17 cellular contexts compared by ENCODE assay signal in the genomic region with DNA sequence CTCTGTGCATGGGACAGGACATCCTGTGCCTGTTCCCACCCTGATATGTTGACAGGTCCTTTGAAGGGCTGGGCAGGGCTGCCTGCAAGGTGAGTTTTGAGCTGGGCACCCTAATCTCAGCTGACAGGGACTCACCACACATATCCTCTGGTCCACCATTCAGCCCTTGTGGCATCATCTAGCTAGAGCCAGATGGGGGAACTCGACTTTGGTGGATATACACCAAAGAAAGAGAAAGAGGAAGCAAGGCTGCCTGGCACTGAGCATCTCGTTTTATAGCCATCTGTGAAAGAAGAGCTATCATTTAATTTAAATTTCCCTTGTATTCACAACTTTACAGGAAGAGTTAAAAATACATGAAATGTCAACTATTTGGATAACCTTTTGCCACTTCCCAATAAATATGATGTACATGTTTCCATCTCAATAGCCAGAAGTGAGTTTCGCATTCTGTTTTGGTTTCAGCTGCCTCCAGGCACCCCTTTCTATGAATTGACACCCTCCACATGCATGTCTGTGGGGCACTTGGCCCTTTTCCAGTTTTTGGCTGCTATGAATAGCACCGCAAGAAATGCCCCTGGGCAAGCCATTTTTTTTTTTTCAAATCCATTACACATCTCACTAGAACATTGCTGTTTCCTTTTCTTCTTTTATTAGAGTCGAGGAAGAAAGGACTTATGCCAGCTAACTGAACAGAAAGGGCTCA.
A peak's percentile ranks its signal among the peaks of the same experiment; 100 is the strongest.
DNase-seq lines count a peak whose midpoint lies in the region; ATAC-seq lines count a peak whose summit lies in the region.
"Had no signal": no experiment of that assay in that cellular context is flagged by ENCODE, and none has a peak within 500 bp of the region (broad histone marks: within the 10 kb centered on the region; RNA-seq: fewer than 3 reads in every experiment).

No MANE protein-coding gene starts in this region.

- H3K4me3 Mint-ChIP-seq in stimulated activated naive B cell treated with anti-CD40 and anti-IgM and Interleukin-4, amounts not matched to agents 10 μg/mL and 1 μg/mL and 100 μg/mL, for 72 hours, result no peak overlapping the region
- H3K4me3 Mint-ChIP-seq: activated B cell treated with CpG ODN at 0.5 μM for 24 hours; activated CD8-positive, alpha-beta memory T cell treated with anti-CD3 and anti-CD28 coated beads, Interleukin-2, amount 10 ng/mL, durations not matched to agents 7 days and 5 days; CD4-positive, CD25-positive, alpha-beta regulatory T cell had no signal

- ATAC-seq in stimulated activated naive B cell treated with anti-CD40 and anti-IgM and Interleukin-4, amounts not matched to agents 10 μg/mL and 1 μg/mL and 100 μg/mL, for 72 hours (replicated peaks), result peak; percentile 76 to 80
- no peak for ATAC-seq in HG03159 (IDR thresholded peaks at IDR 0.05; ENCODE audit: unreplicated experiment)
- ATAC-seq: activated CD8-positive, alpha-beta memory T cell treated with anti-CD3 and anti-CD28 coated beads, Interleukin-2, amount 10 ng/mL, durations not matched to agents 7 days and 5 days; gastrocnemius medialis; Right ventricle myocardium inferior had no signal

- H3K9me3 Mint-ChIP-seq in stimulated activated naive B cell treated with anti-CD40 and anti-IgM and Interleukin-4, amounts not matched to agents 10 μg/mL and 1 μg/mL and 100 μg/mL, for 72 hours, result no peaks in the 10 kb centered on the region
- H3K9me3 Mint-ChIP-seq: activated B cell treated with CpG ODN at 0.5 μM for 24 hours had no signal

- H3K4me1 Mint-ChIP-seq in stimulated activated naive B cell treated with anti-CD40 and anti-IgM and Interleukin-4, amounts not matched to agents 10 μg/mL and 1 μg/mL and 100 μg/mL, for 72 hours, result peaks cover 0 to 14% of the 10 kb centered on the region in 2 donors
- H3K4me1 Mint-ChIP-seq: activated B cell treated with CpG ODN at 0.5 μM for 24 hours; CD4-positive, CD25-positive, alpha-beta regulatory T cell had no signal

- H3K36me3 Mint-ChIP-seq in stimulated activated naive B cell treated with anti-CD40 and anti-IgM and Interleukin-4, amounts not matched to agents 10 μg/mL and 1 μg/mL and 100 μg/mL, for 72 hours, result no peaks in the 10 kb centered on the region
- H3K36me3 Mint-ChIP-seq: activated CD8-positive, alpha-beta memory T cell treated with anti-CD3 and anti-CD28 coated beads, Interleukin-2, amount 10 ng/mL, durations not matched to agents 7 days and 5 days; CD4-positive, CD25-positive, alpha-beta regulatory T cell had no signal

- H3K27me3 Mint-ChIP-seq in stimulated activated naive B cell treated with anti-CD40 and anti-IgM and Interleukin-4, amounts not matched to agents 10 μg/mL and 1 μg/mL and 100 μg/mL, for 72 hours, result peaks cover 7 to 18% of the 10 kb centered on the region in 2 donors

- H3K27ac Mint-ChIP-seq in stimulated activated naive B cell treated with anti-CD40 and anti-IgM and Interleukin-4, amounts not matched to agents 10 μg/mL and 1 μg/mL and 100 μg/mL, for 72 hours, result no peak overlapping the region
- H3K27ac Mint-ChIP-seq: activated B cell treated with CpG ODN at 0.5 μM for 24 hours; activated CD8-positive, alpha-beta memory T cell treated with anti-CD3 and anti-CD28 coated beads, Interleukin-2, amount 10 ng/mL, durations not matched to agents 7 days and 5 days had no signal

- DNase-seq in NCI-H748 (lab: John Stamatoyannopoulos, UW; ENCODE audit: unreplicated experiment) (peak; percentile 24), NCI-H748 treated with DMSO at 0.1 percent for 48 hours (lab: John Stamatoyannopoulos, UW) (no peak), NCI-H146 (lab: John Stamatoyannopoulos, UW) (peak; percentile 75), T1000 (lab: John Stamatoyannopoulos, UW) (peak; percentile 52), T-helper 9 cell (no peak)
- DNase-seq in stimulated activated naive B cell treated with anti-CD40 and anti-IgM and Interleukin-4, amounts not matched to agents 10 μg/mL and 1 μg/mL and 100 μg/mL, for 72 hours, result no peak
- no peak for DNase-seq in stimulated activated CD4-positive, alpha-beta T cell treated with anti-CD3 and anti-CD28 coated beads, Interleukin-4, amount 100 ng/mL, for 1 hour
- DNase-seq: activated B cell treated with CpG ODN at 0.5 μM for 24 hours; activated CD8-positive, alpha-beta memory T cell treated with anti-CD3 and anti-CD28 coated beads, Interleukin-2, amount 10 ng/mL, durations not matched to agents 7 days and 5 days; activated effector memory CD4-positive, alpha-beta T cell treated with Interleukin-2 at 50 U/mL for 16 hours; CD4-positive, CD25-positive, alpha-beta regulatory T cell; gastrocnemius medialis; NCI-H2171 treated with DMSO at 0.1 percent for 48 hours; stimulated activated naive CD4-positive, alpha-beta T cell; transverse colon had no signal

Comparison
In these comparisons a context has a peak if more than half of its experiments do, and no peak if none do; other contexts are left out.
1. DNase-seq: peak in NCI-H748 (single experiment), NCI-H146 (single experiment) and T1000 (single experiment); none in NCI-H748 treated with DMSO at 0.1 percent for 48 hours (single experiment), stimulated activated naive B cell treated with anti-CD40 and anti-IgM and Interleukin-4, amounts not matched to agents 10 μg/mL and 1 μg/mL and 100 μg/mL, for 72 hours (single experiment), T-helper 9 cell (single experiment) and stimulated activated CD4-positive, alpha-beta T cell treated with anti-CD3 and anti-CD28 coated beads, Interleukin-4, amount 100 ng/mL, for 1 hour (single experiment).